ENCODE assay signal across 8 cellular contexts in genomic region chr10:22712959-22713852, GRCh38. TPM values are rescaled to one million over a fixed set of nuclear protein-coding genes. Genes with fewer than 3 reads are reported as not detected.
DNase-seq lines count a peak whose midpoint lies in the region; ATAC-seq lines count a peak whose summit lies in the region.

No MANE protein-coding gene starts in this region.

- peak; percentile 30 for ATAC-seq in HG03159 (IDR thresholded peaks at IDR 0.05; ENCODE audit: unreplicated experiment)
- peak; percentile 47 for ATAC-seq in left colon
- ATAC-seq in GM19328 (IDR thresholded peaks at IDR 0.05; ENCODE audit: unreplicated experiment): no peak

- intact Hi-C loops in left colon (cut with DNase I, micrococcal nuclease): no loop called here

- DNase-seq in NCI-H345 (lab: John Stamatoyannopoulos, UW) (peak; percentile 38), NCI-H345 treated with DMSO at 0.1 percent for 48 hours (lab: John Stamatoyannopoulos, UW; ENCODE audit: unreplicated experiment) (no peak), T-helper 22 cell (ENCODE audit: low read depth) (peak; percentile 23), caudate nucleus (lab: John Stamatoyannopoulos, UW) (peak in 22 of 61 donors; percentile 14 to 58 (median 36)), left colon (peak in 1 of 2 donors; percentile 48)
- peak; percentile 26 to 38 for DNase-seq in stimulated activated CD4-positive, alpha-beta T cell treated with anti-CD3 and anti-CD28 coated beads, Interleukin-4, amount 100 ng/mL, for 4 hours

- H3K27ac ChIP-seq in caudate nucleus (ENCODE audit: low read depth, low read length): peak overlapping the region; percentile 92

RNA-seq across cellular contexts. Expression of gene PIP4K2A, which starts 1.2 kb away (rescaled TPM):
- total RNA-seq in left colon: 10 to 100 TPM; 11.3 to 16.8 TPM
